Comparison of ENCODE assay signal across 8 cellular contexts in the genomic region with DNA sequence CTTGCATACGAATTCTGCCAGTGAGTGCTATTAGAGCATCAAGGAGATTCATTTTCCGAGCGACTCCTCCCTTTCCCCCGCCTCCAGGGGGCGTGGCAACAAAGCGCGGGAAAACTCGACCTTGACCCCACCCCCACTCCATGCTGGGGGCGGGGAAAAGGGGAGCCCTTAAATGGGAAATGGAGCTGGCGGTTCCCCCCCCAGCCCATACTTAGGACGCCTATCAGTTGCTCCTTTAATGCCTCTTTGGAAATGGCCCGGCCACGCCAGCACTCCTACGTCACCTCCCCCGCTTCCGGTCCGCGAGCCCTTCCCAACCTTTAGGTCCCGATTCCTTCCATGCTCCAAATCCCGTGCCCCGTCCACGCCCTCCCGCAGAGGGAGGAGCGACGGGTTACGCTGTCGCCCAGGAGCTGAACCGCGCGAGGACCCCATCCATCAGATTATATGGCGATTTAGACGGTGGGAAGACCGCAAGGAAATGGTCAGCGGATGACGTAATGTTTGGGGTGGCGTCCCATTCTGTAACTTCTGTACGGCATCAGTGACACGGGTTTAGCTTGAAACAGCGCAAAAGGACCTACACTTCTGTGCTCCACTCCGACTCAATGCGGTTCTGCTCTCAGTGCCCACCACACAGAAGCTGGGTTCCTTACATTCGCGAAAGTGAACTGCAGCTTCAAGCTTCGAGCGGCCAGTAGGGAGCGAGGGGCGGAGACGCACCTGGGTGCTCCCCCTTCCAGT. TPM values are rescaled to one million over a fixed set of nuclear protein-coding genes. Genes with fewer than 3 reads are reported as not detected.
DNase-seq lines count a peak whose midpoint lies in the region; ATAC-seq lines count a peak whose summit lies in the region.

No MANE protein-coding gene starts in this region.

- peaks cover 0 to 7% of the 10 kb centered on the region in 2 donors for H3K27me3 Mint-ChIP-seq in CD8-positive, alpha-beta memory T cell
- H3K27me3 Mint-ChIP-seq in effector memory CD8-positive, alpha-beta T cell: no peaks in the 10 kb centered on the region
- no peaks in the 10 kb centered on the region for H3K27me3 Mint-ChIP-seq in memory B cell

- POLR2A ChIA-PET in CD8-positive, alpha-beta memory T cell (lab: Charles Lee): interaction anchor here (0.6 to 1.7 kb wide), 9 partner anchors 9 to 1046 kb away, joined by 3 to 8 read pairs (median 3); a partner anchor contains a TSS

- H3K27ac ChIP-seq in CD8-positive, alpha-beta memory T cell (ENCODE audit: low read depth, low read length): peak overlapping the region; percentile 98

- no peaks in the 10 kb centered on the region for H3K9me3 ChIP-seq in CD8-positive, alpha-beta memory T cell (ENCODE audit: low read length)

- peak overlapping the region; percentile 96 for H3K4me3 ChIP-seq in CD8-positive, alpha-beta memory T cell (ENCODE audit: low read length)

- peaks cover 0 to 31% (median 0%) of the 10 kb centered on the region in 3 donors for H3K36me3 Mint-ChIP-seq in CD8-positive, alpha-beta memory T cell
- H3K36me3 Mint-ChIP-seq in effector memory CD8-positive, alpha-beta T cell (ENCODE audit: insufficient read depth): peaks cover 31% of the 10 kb centered on the region
- H3K36me3 Mint-ChIP-seq in memory B cell: peaks cover 3% of the 10 kb centered on the region

- CTCF ChIA-PET in CD8-positive, alpha-beta memory T cell (lab: Charles Lee): interaction anchor here (0.8 to 1.3 kb wide), 7 partner anchors 13 to 117 kb away, joined by 3 to 8 read pairs (median 4); a partner anchor contains a TSS

- peak; percentile 92 to 95 (median 92) for DNase-seq in CD8-positive, alpha-beta memory T cell
- peak; percentile 97 for DNase-seq in HT1080 (ENCODE audit: low read depth)
- peak; percentile 95 to 98 for DNase-seq in NOMO-1 (lab: John Stamatoyannopoulos, UW; ENCODE audit: unreplicated experiment in 2 of 2)
- DNase-seq in activated CD8-positive, alpha-beta memory T cell treated with anti-CD3 and anti-CD28 coated beads for 48 hours (ENCODE audit: low read depth in 2 of 3, low spot score in 2 of 3): peak; percentile 97 to 98 (median 98)
- DNase-seq in effector memory CD8-positive, alpha-beta T cell: peak; percentile 93 to 97 (median 96)
- peak; percentile 90 to 91 for DNase-seq in memory B cell (ENCODE audit: low spot score in 2 of 2)
- peak; percentile 94 for DNase-seq in stimulated activated CD8-positive, alpha-beta memory T cell treated with anti-CD3 and anti-CD28 coated beads, Interleukin-12 subunit alpha, Interleukin-12 subunit beta, amount 100 ng/mL, for 1 hour (ENCODE audit: low read depth)

- peak; percentile 33 for ATAC-seq in GM21360 (IDR thresholded peaks at IDR 0.05; ENCODE audit: unreplicated experiment)
- peak; percentile 43 for ATAC-seq in effector memory CD8-positive, alpha-beta T cell (replicated peaks)
- peak; percentile 24 for ATAC-seq in memory B cell (ENCODE audit: low read depth)

- peaks cover 22% of the 10 kb centered on the region for H3K4me1 ChIP-seq in CD8-positive, alpha-beta memory T cell (ENCODE audit: insufficient read depth, low read length)

- H3K27me3 ChIP-seq in CD8-positive, alpha-beta memory T cell (ENCODE audit: insufficient read depth, low read length, poor library complexity, severe bottlenecking): no peaks in the 10 kb centered on the region

- peak overlapping the region; percentile 93 to 98 (median 97) for H3K4me3 Mint-ChIP-seq in CD8-positive, alpha-beta memory T cell
- peak overlapping the region; percentile 92 to 93 for H3K4me3 Mint-ChIP-seq in effector memory CD8-positive, alpha-beta T cell
- peak overlapping the region; percentile 93 for H3K4me3 Mint-ChIP-seq in memory B cell

- no peaks in the 10 kb centered on the region for H3K9me3 Mint-ChIP-seq in CD8-positive, alpha-beta memory T cell
- no peaks in the 10 kb centered on the region for H3K9me3 Mint-ChIP-seq in effector memory CD8-positive, alpha-beta T cell
- H3K9me3 Mint-ChIP-seq in memory B cell: peaks cover 1% of the 10 kb centered on the region

- peaks cover 7% of the 10 kb centered on the region for H3K36me3 ChIP-seq in CD8-positive, alpha-beta memory T cell (ENCODE audit: insufficient read depth, low read length)

- H3K27ac Mint-ChIP-seq in CD8-positive, alpha-beta memory T cell: peak overlapping the region; percentile 96 to 98 (median 98)
- peak overlapping the region; percentile 94 to 96 for H3K27ac Mint-ChIP-seq in effector memory CD8-positive, alpha-beta T cell
- H3K27ac Mint-ChIP-seq in memory B cell: peak overlapping the region; percentile 95

- H3K4me1 Mint-ChIP-seq in CD8-positive, alpha-beta memory T cell: peaks cover 29 to 36% (median 35%) of the 10 kb centered on the region in 3 donors
- peaks cover 24 to 31% of the 10 kb centered on the region in 2 donors for H3K4me1 Mint-ChIP-seq in effector memory CD8-positive, alpha-beta T cell (ENCODE audit: low read depth in 2 of 2)
- peaks cover 40% of the 10 kb centered on the region for H3K4me1 Mint-ChIP-seq in memory B cell

RNA-seq across cellular contexts. Expression of a gene that starts 0.7 kb away (rescaled TPM):
- 10 to 100 TPM; 23.8 to 26.5 TPM for total RNA-seq in CD8-positive, alpha-beta memory T cell
- polyA plus RNA-seq in CD8-positive, alpha-beta memory T cell: 1.6 TPM
- total RNA-seq in HT1080 (2014; rRNA removed; shearing (Covaris generic)): 17.6 and 22.2 TPM in 2 replicates
- polyA plus RNA-seq in HT1080 (2015; cell fraction: cytosol; rRNA removed): 12.8 and 15.2 TPM in 2 replicates
- 24.1 and 26.4 TPM in 2 replicates for polyA plus RNA-seq in HT1080 (2015; cell fraction: nucleus; rRNA removed)

RNA-seq across cellular contexts. Expression of a gene that starts 26.9 kb away (rescaled TPM):
- 100 to 1,000 TPM; 250 to 256 TPM for total RNA-seq in CD8-positive, alpha-beta memory T cell
- polyA plus RNA-seq in CD8-positive, alpha-beta memory T cell: 239 TPM
- total RNA-seq in HT1080 (2014; rRNA removed; shearing (Covaris generic)): 233 and 234 TPM in 2 replicates
- 165 and 198 TPM in 2 replicates for polyA plus RNA-seq in HT1080 (2015; cell fraction: cytosol; rRNA removed)
- 187 and 192 TPM in 2 replicates for polyA plus RNA-seq in HT1080 (2015; cell fraction: nucleus; rRNA removed)

RNA-seq across cellular contexts. Expression of a gene that starts 45.8 kb away (rescaled TPM):
- 10 to 100 TPM; 59.9 to 65.5 TPM for total RNA-seq in CD8-positive, alpha-beta memory T cell
- 67.5 TPM for polyA plus RNA-seq in CD8-positive, alpha-beta memory T cell
- 37.8 and 50.0 TPM in 2 replicates for total RNA-seq in HT1080 (2014; rRNA removed; shearing (Covaris generic))
- 41.4 and 41.5 TPM in 2 replicates for polyA plus RNA-seq in HT1080 (2015; cell fraction: cytosol; rRNA removed)
- polyA plus RNA-seq in HT1080 (2015; cell fraction: nucleus; rRNA removed): 46.0 and 51.6 TPM in 2 replicates

Comparison
In these comparisons a context has a peak if more than half of its experiments do, and no peak if none do; other contexts are left out.
1. Peak in every context shown above with its lines: DNase-seq, ATAC-seq, H3K4me3 ChIP-seq and H3K27ac ChIP-seq.